Comparison of ENCODE assay signal across 1 cellular context in genomic region chr11:518463-519202, GRCh38.
A peak's percentile ranks its signal among the peaks of the same experiment; 100 is the strongest.
TF ChIP-seq lines count a peak whose summit lies in the region.

No MANE protein-coding gene starts in this region.

TF ChIP-seq in HepG2, 621 proteins besides CTCF, POLR2A, EP300 and RAD21 (continued from another document and continues in another):
- TF ChIP-seq ATF6 (CRISPR knock-in tag; conservative IDR thresholded peaks at IDR 0.05) (no peak; the same call in 1 of the 2 replicates), ZNF883 (CRISPR knock-in tag; IDR thresholded peaks at IDR 0.05; ENCODE audit: not compliant biosample characterization) (peak; percentile 69), SOX5 (CRISPR knock-in tag; IDR thresholded peaks at IDR 0.05; ENCODE audit: borderline replicate concordance) (peak; percentile 54; the same call in 1 of the 2 replicates), PHF21A (CRISPR knock-in tag; IDR thresholded peaks at IDR 0.05) (peak; percentile 72; the same call in 1 of the 2 replicates), ATF2 (CRISPR knock-in tag; IDR thresholded peaks at IDR 0.05) (peak; percentile 52; the same call in 1 of the 2 replicates), ZNF234 (CRISPR knock-in tag; conservative IDR thresholded peaks at IDR 0.05) (no peak), ZBTB7A (CRISPR knock-in tag; IDR thresholded peaks at IDR 0.05) (0 out of 2 replicates have a peak, but pooled peaks have one; percentile 42), EZH2 (conservative IDR thresholded peaks at IDR 0.05; ENCODE audit: low read depth, low read length) (no peak), ZHX2 (IDR thresholded peaks at IDR 0.05; ENCODE audit: low read depth) (no peak), ZHX2 (CRISPR knock-in tag; IDR thresholded peaks at IDR 0.05; ENCODE audit: borderline replicate concordance) (no peak), AGO1 (IDR thresholded peaks at IDR 0.05; ENCODE audit: low read depth, low read length, poor library complexity, severe bottlenecking) (peak; percentile 78), ZNF207 (IDR thresholded peaks at IDR 0.05; ENCODE audit: borderline replicate concordance) (no peak), SRF (IDR thresholded peaks at IDR 0.05; ENCODE audit: low read depth, low read length) (no peak), ZNF784 (CRISPR knock-in tag; IDR thresholded peaks at IDR 0.05; ENCODE audit: borderline replicate concordance) (peak; percentile 86; the same call in 1 of the 2 replicates), HHEX (CRISPR knock-in tag; IDR thresholded peaks at IDR 0.05) (no peak), ZNF44 (CRISPR knock-in tag; IDR thresholded peaks at IDR 0.05) (no peak), ZNF326 (CRISPR knock-in tag; IDR thresholded peaks at IDR 0.05; ENCODE audit: borderline replicate concordance) (no peak), TIGD3 (CRISPR knock-in tag; IDR thresholded peaks at IDR 0.05; ENCODE audit: borderline replicate concordance) (no peak), JUNB (CRISPR knock-in tag; IDR thresholded peaks at IDR 0.05; ENCODE audit: borderline replicate concordance) (no peak), ZNF772 (CRISPR knock-in tag; IDR thresholded peaks at IDR 0.05) (peak; percentile 62), PBX3 (CRISPR knock-in tag; IDR thresholded peaks at IDR 0.05; ENCODE audit: borderline replicate concordance) (no peak), THAP9 (CRISPR knock-in tag; IDR thresholded peaks at IDR 0.05; ENCODE audit: borderline replicate concordance) (no peak), ZNF589 (CRISPR knock-in tag; conservative IDR thresholded peaks at IDR 0.05) (0 out of 2 replicates have a peak, but pooled peaks have one; percentile 62), NFE2 (CRISPR knock-in tag; IDR thresholded peaks at IDR 0.05) (no peak), ZNF335 (CRISPR knock-in tag; IDR thresholded peaks at IDR 0.05) (peak; percentile 43; the same call in 1 of the 2 replicates), TFDP1 (CRISPR knock-in tag; IDR thresholded peaks at IDR 0.05; ENCODE audit: borderline replicate concordance) (peak; percentile 68), DPF2 (CRISPR knock-in tag; IDR thresholded peaks at IDR 0.05; ENCODE audit: borderline replicate concordance, low read depth) (no peak), ARID2 (CRISPR knock-in tag; IDR thresholded peaks at IDR 0.05; ENCODE audit: borderline replicate concordance) (no peak), ZNF256 (CRISPR knock-in tag; conservative IDR thresholded peaks at IDR 0.05) (no peak), MAZ (IDR thresholded peaks at IDR 0.05; ENCODE audit: borderline replicate concordance, low read depth, low read length) (peak; percentile 68; the same call in 1 of the 2 replicates), MAZ (CRISPR knock-in tag; IDR thresholded peaks at IDR 0.05; ENCODE audit: low read depth) (peak; percentile 94), ZNF709 (CRISPR knock-in tag; IDR thresholded peaks at IDR 0.05) (no peak), HMGXB4 (CRISPR knock-in tag; IDR thresholded peaks at IDR 0.05; ENCODE audit: borderline replicate concordance in 1 of 2, low read depth in 1 of 2) (peak; percentile 89 to 94), PHF5A (CRISPR knock-in tag; IDR thresholded peaks at IDR 0.05; ENCODE audit: low read depth, unreplicated experiment) (peak; percentile 76)
